5 cellular contexts compared by ENCODE assay signal in genomic region chr4:3629176-3629575, GRCh38.
DNase-seq lines count a peak whose midpoint lies in the region; ATAC-seq and TF ChIP-seq lines count a peak whose summit lies in the region.
"Not testable (repeated sequence)": the region's sequence is repeated elsewhere in the genome, so short reads cannot be mapped to it uniquely, and the experiment has no call there.

No MANE protein-coding gene starts in this region.

- H3K4me3 ChIP-seq in mucosa of descending colon; osteoblast (ENCODE audit: insufficient read depth, low read length); spleen; aorta (ENCODE audit: low read length in 2 of 2): not testable (repeated sequence)

- intact Hi-C loops in mucosa of descending colon (cut with DNase I, micrococcal nuclease); spleen (cut with DNase I; ENCODE audit: low total_unique reads); aorta (cut with DNase I): not testable (repeated sequence)

- H3K9me3 Mint-ChIP-seq in chondrocyte (ENCODE audit: low read depth): not testable (repeated sequence)

- not testable (repeated sequence) for TF ChIP-seq CTCF in chondrocyte (IDR thresholded peaks at IDR 0.05); mucosa of descending colon (IDR thresholded peaks at IDR 0.05); osteoblast (IDR thresholded peaks at IDR 0.05; ENCODE audit: extremely low read depth, low read depth, low read length); spleen (IDR thresholded peaks at IDR 0.05 in 8 of 11, conservative IDR thresholded peaks at IDR 0.05 in 3 of 11)

- WGBS in spleen, 5 donors: 82 to 95% (median 88%) methylated on average over 11 to 13 of the region's 13 CpGs
- 89 to 91% methylated on average over 13 of the region's 13 CpGs for WGBS in aorta, 2 donors

- H3K79me2 ChIP-seq in osteoblast (ENCODE audit: insufficient read depth, low read length): not testable (repeated sequence)

- not testable (repeated sequence) for TF ChIP-seq POLR2A in spleen (IDR thresholded peaks at IDR 0.05)

- H3K36me3 ChIP-seq in mucosa of descending colon (ENCODE audit: low read depth); osteoblast (ENCODE audit: insufficient read depth, low read length); spleen; aorta (ENCODE audit: control insufficient read depth in 1 of 2, insufficient read depth in 2 of 2, low read length in 1 of 2): not testable (repeated sequence)

- not testable (repeated sequence) for ATAC-seq in mucosa of descending colon; aorta (ENCODE audit: low FRiP score)

- not testable (repeated sequence) for H3K4me1 ChIP-seq in mucosa of descending colon (ENCODE audit: low read depth); osteoblast (ENCODE audit: insufficient read depth, low read length); spleen; aorta (ENCODE audit: control insufficient read depth in 1 of 2, insufficient read depth in 2 of 2, low read length in 2 of 2)

- H4K20me1 ChIP-seq in osteoblast (ENCODE audit: insufficient read depth, low read length): not testable (repeated sequence)

- H2AFZ ChIP-seq in osteoblast (ENCODE audit: low read length): not testable (repeated sequence)

- not testable (repeated sequence) for H3K4me2 ChIP-seq in osteoblast (ENCODE audit: insufficient read depth, low read length)

- DNase-seq in chondrocyte (ENCODE audit: low spot score) (peak; percentile 59), mucosa of descending colon (peak in 2 of 3 donors; percentile 6 to 34), osteoblast (ENCODE audit: insufficient read length, low spot score, missing footprints) (peak; percentile 36), spleen (peak; percentile 53), aorta (peak; percentile 5 to 61)

- not testable (repeated sequence) for H3K9me3 ChIP-seq in mucosa of descending colon; osteoblast (ENCODE audit: low read depth, low read length); spleen; aorta (ENCODE audit: control insufficient read depth, low read length)

- not testable (repeated sequence) for H3K36me3 Mint-ChIP-seq in chondrocyte (ENCODE audit: low read depth)

- H3K27me3 ChIP-seq in osteoblast (ENCODE audit: insufficient read depth, low read length) (peaks cover 12% of the 10 kb centered on the region), spleen (replicated peaks in 1 of 7) (peaks cover 0 to 52% (median 0%) of the 10 kb centered on the region in 7 donors)
- not testable (repeated sequence) for H3K27me3 ChIP-seq in aorta (ENCODE audit: control insufficient read depth in 1 of 2, insufficient read depth in 2 of 2, low read length in 1 of 2)

- H3K4me1 Mint-ChIP-seq in chondrocyte (ENCODE audit: low read depth): not testable (repeated sequence)

- H3K27me3 Mint-ChIP-seq in chondrocyte (ENCODE audit: low read depth): peaks cover 19% of the 10 kb centered on the region

- not testable (repeated sequence) for H3K4me3 Mint-ChIP-seq in chondrocyte (ENCODE audit: unreplicated experiment)

- not testable (repeated sequence) for H3K27ac ChIP-seq in osteoblast (ENCODE audit: low read depth, low read length); spleen; aorta (ENCODE audit: low read depth in 1 of 2, low read length in 2 of 2)

- not testable (repeated sequence) for H3K27ac Mint-ChIP-seq in chondrocyte (ENCODE audit: unreplicated experiment)
